ENCODE assay signal across 19 cellular contexts in genomic region chr2:159460227-159460626, GRCh38.
A peak's percentile ranks its signal among the peaks of the same experiment; 100 is the strongest.
DNase-seq lines count a peak whose midpoint lies in the region; ATAC-seq, FAIRE-seq and TF ChIP-seq lines count a peak whose summit lies in the region.
"Had no signal": no experiment of that assay in that cellular context is flagged by ENCODE, and none has a peak within 500 bp of the region (broad histone marks: within the 10 kb centered on the region; RNA-seq: fewer than 3 reads in every experiment).

No MANE protein-coding gene starts in this region.

- H3K36me3 Mint-ChIP-seq in central memory CD8-positive, alpha-beta T cell (ENCODE audit: insufficient read depth), result peaks cover 2% of the 10 kb centered on the region

- DNase-seq in A549 (ENCODE audit: low read depth in 1 of 2, low spot score in 1 of 2) (no peak), GM18507 (ENCODE audit: extremely low spot score, insufficient read length, low read depth) (no peak), kidney (no peak), GM03348 (ENCODE audit: low spot score) (no peak), NCI-H2171 (lab: John Stamatoyannopoulos, UW) (no peak)
- DNase-seq in central memory CD8-positive, alpha-beta T cell (ENCODE audit: low spot score in 2 of 2), result no peak
- DNase-seq: 8988T; C1 segment of cervical spinal cord; Caco-2; CD4-positive, alpha-beta memory T cell; DMS 273 treated with DMSO at 0.1 percent for 48 hours; DMS79; EL; GDM1; GOT3; HCEC 1CT had no signal

- ATAC-seq in A549, result no peak
- ATAC-seq in central memory CD8-positive, alpha-beta T cell (replicated peaks; ENCODE audit: extremely low read depth, poor library complexity, severe bottlenecking), result no peak
- ATAC-seq in HG03457 (IDR thresholded peaks at IDR 0.05; ENCODE audit: unreplicated experiment), result no peak

- no peaks in the 10 kb centered on the region for H3K36me3 ChIP-seq in kidney (ENCODE audit: control insufficient read depth in 1 of 2, insufficient read depth in 2 of 2, low read length in 2 of 2)

- H3K4me1 Mint-ChIP-seq in central memory CD8-positive, alpha-beta T cell, result peaks cover 47% of the 10 kb centered on the region

- H3K4me3 Mint-ChIP-seq in central memory CD8-positive, alpha-beta T cell, result no peak overlapping the region
- H3K4me3 Mint-ChIP-seq: CD4-positive, alpha-beta memory T cell had no signal

- no peak for TF ChIP-seq POLR2A in A549 (IDR thresholded peaks at IDR 0.05; ENCODE audit: low read length)

- H3K4me3 ChIP-seq in A549 (no peak overlapping the region), kidney (ENCODE audit: low read length in 2 of 2) (no peak overlapping the region)

- H3K27me3 Mint-ChIP-seq in central memory CD8-positive, alpha-beta T cell, result no peaks in the 10 kb centered on the region
- H3K27me3 Mint-ChIP-seq: CD4-positive, alpha-beta memory T cell had no signal

- peak overlapping the region; percentile 71 for H3K27ac Mint-ChIP-seq in central memory CD8-positive, alpha-beta T cell (ENCODE audit: low read depth)

- TF ChIP-seq RAD21 in A549 (conservative IDR thresholded peaks at IDR 0.05 in 1 of 2, IDR thresholded peaks at IDR 0.05 in 1 of 2), result no peak

- intact Hi-C loops in kidney (cut with DNase I), result no loop called here

- H3K4me1 ChIP-seq in A549 (peaks cover 15% of the 10 kb centered on the region), kidney (ENCODE audit: control insufficient read depth in 1 of 2, insufficient read depth in 1 of 2, low read depth in 1 of 2, low read length in 2 of 2) (no peaks in the 10 kb centered on the region)
- H3K4me1 ChIP-seq: Caco-2 had no signal

- TF ChIP-seq EP300 in A549 (IDR thresholded peaks at IDR 0.05), result no peak

- POLR2A ChIA-PET in A549 (lab: Yijun Ruan, JAX), result no interaction called here

- no peak for TF ChIP-seq CTCF in A549 (IDR thresholded peaks at IDR 0.05)
- TF ChIP-seq CTCF in kidney (IDR thresholded peaks at IDR 0.05; ENCODE audit: borderline replicate concordance, extremely low read depth, insufficient read depth), result no peak

- no peaks in the 10 kb centered on the region for H3K9me3 ChIP-seq in A549
- no peaks in the 10 kb centered on the region for H3K9me3 ChIP-seq in kidney (ENCODE audit: control insufficient read depth in 1 of 2, low read length in 2 of 2)
- H3K9me3 ChIP-seq: Caco-2 had no signal

- no peaks in the 10 kb centered on the region for H3K9me3 Mint-ChIP-seq in central memory CD8-positive, alpha-beta T cell
- H3K9me3 Mint-ChIP-seq: CD4-positive, alpha-beta memory T cell had no signal

- H3K27ac ChIP-seq in A549 (no peak overlapping the region), kidney (ENCODE audit: low read depth in 2 of 2, low read length in 2 of 2) (no peak overlapping the region)

- WGBS in A549 (ENCODE audit: missing lambda C conversion rate), result 31% methylated on average over 1 of the region's 1 CpG

- CTCF ChIA-PET in A549 (lab: Yijun Ruan, JAX), result no interaction called here

- no peak for FAIRE-seq in A549 (lab: Jason Lieb, UNC)
- peak; percentile 9 for FAIRE-seq in GM18507 (lab: Jason Lieb, UNC)
- peak; percentile 29 for FAIRE-seq in kidney (lab: Jason Lieb, UNC)
- FAIRE-seq: GM12891, H54 had no signal

- H3K4me2 ChIP-seq in A549, result no peak overlapping the region

- H3K9ac ChIP-seq in kidney (ENCODE audit: low read length in 2 of 2), result no peak overlapping the region

TF ChIP-seq in A549, 52 proteins besides CTCF, POLR2A, EP300 and RAD21:
- TF ChIP-seq PHF8 (IDR thresholded peaks at IDR 0.05; ENCODE audit: borderline replicate concordance, low read depth) (no peak), HOXA7 (CRISPR knock-in tag; IDR thresholded peaks at IDR 0.05) (no peak), BHLHE40 (IDR thresholded peaks at IDR 0.05; ENCODE audit: low read depth, low read length) (no peak), CHD2 (IDR thresholded peaks at IDR 0.05; ENCODE audit: low read length, partially characterized antibody) (no peak), MAFK (IDR thresholded peaks at IDR 0.05; ENCODE audit: partially characterized antibody) (peak; percentile 47), HES2 (IDR thresholded peaks at IDR 0.05) (no peak)
